Comparison of ENCODE assay signal across 21 cellular contexts in genomic region chr22:19644314-19645223, GRCh38.
DNase-seq lines count a peak whose midpoint lies in the region; ATAC-seq, FAIRE-seq and TF ChIP-seq lines count a peak whose summit lies in the region.
"Had no signal": no experiment of that assay in that cellular context is flagged by ENCODE, and none has a peak within 500 bp of the region (broad histone marks: within the 10 kb centered on the region; RNA-seq: fewer than 3 reads in every experiment).

No MANE protein-coding gene starts in this region.

- no peak for ATAC-seq in HG02852 (IDR thresholded peaks at IDR 0.05; ENCODE audit: unreplicated experiment)
- ATAC-seq: naive thymus-derived CD8-positive, alpha-beta T cell; pancreas; stimulated activated naive B cell treated with anti-CD40 and anti-IgM and Interleukin-4, amounts not matched to agents 10 μg/mL and 1 μg/mL and 100 μg/mL, for 72 hours; T-helper 17 cell had no signal

- peaks cover 11% of the 10 kb centered on the region in 2 experiments for H3K4me1 Mint-ChIP-seq in H9
- H3K4me1 Mint-ChIP-seq: memory B cell; naive thymus-derived CD8-positive, alpha-beta T cell; stimulated activated naive B cell treated with anti-CD40 and anti-IgM and Interleukin-4, amounts not matched to agents 10 μg/mL and 1 μg/mL and 100 μg/mL, for 72 hours; T-helper 17 cell had no signal

- H3K18ac ChIP-seq in H9 (ENCODE audit: insufficient read length, low read depth, low read length) (no peak overlapping the region), H1 (ENCODE audit: extremely low read depth, low read length) (no peak overlapping the region)

- no CpG with 5 or more reads among the region's 12 CpGs for WGBS in H9 (ENCODE audit: extremely low coverage, insufficient read length, low lambda C conversion rate)
- WGBS in H1 (ENCODE audit: extremely low coverage in 1 of 2, insufficient coverage in 1 of 2, insufficient read length in 1 of 2, insufficient replicate concordance in 2 of 2, low coverage in 1 of 2, low lambda C conversion rate in 2 of 2, missing lambda C conversion rate in 1 of 2), 2 experiments: 85% methylated on average over 12 of the region's 12 CpGs; no CpG with 5 or more reads in 1 of the 2 experiments
- 65 to 72% methylated on average over 12 of the region's 12 CpGs for WGBS in sigmoid colon, 2 donors

- FAIRE-seq in H1 (lab: Jason Lieb, UNC): no peak
- FAIRE-seq: pancreas had no signal

- H3K4me1 ChIP-seq in H9 (ENCODE audit: insufficient read depth, low read length) (no peaks in the 10 kb centered on the region), H1 (replicated peaks in 1 of 4; ENCODE audit: control insufficient read depth in 3 of 4, insufficient read depth in 4 of 4, low read length in 3 of 4) (peaks cover 0 to 2% (median 0%) of the 10 kb centered on the region in 4 experiments; a peak in 4 of 7 replicates), sigmoid colon (no peaks in the 10 kb centered on the region)
- H3K4me1 ChIP-seq: HAP-1, pancreas had no signal

- no peak for TF ChIP-seq POLR2A in H1 (IDR thresholded peaks at IDR 0.05; ENCODE audit: control extremely low read depth in 1 of 2, low read depth in 2 of 2, low read length in 2 of 2)
- TF ChIP-seq POLR2A in sigmoid colon (IDR thresholded peaks at IDR 0.05): no peak

- H2AK5ac ChIP-seq in H9 (ENCODE audit: insufficient read length, low read length) (no peak overlapping the region), H1 (ENCODE audit: low read depth, low read length) (no peak overlapping the region)

- H2BK12ac ChIP-seq in H9 (ENCODE audit: insufficient read length, low read depth, low read length): no peak overlapping the region
- peak overlapping the region; percentile 71; the same call in 1 of the 2 replicates for H2BK12ac ChIP-seq in H1 (ENCODE audit: low read depth, low read length)

- TF ChIP-seq RAD21 in H1 (IDR thresholded peaks at IDR 0.05 in 1 of 2, conservative IDR thresholded peaks at IDR 0.05 in 1 of 2; ENCODE audit: low read depth in 2 of 2, low read length in 2 of 2): no peak

- H3K23ac ChIP-seq in H9 (ENCODE audit: insufficient read length, low read depth, low read length) (no peak overlapping the region), H1 (ENCODE audit: insufficient read length) (no peak overlapping the region)

- H3K9ac ChIP-seq in H9 (ENCODE audit: extremely low read depth, insufficient read length, low read length): no peak overlapping the region
- H3K9ac ChIP-seq in H1 (replicated peaks in 1 of 4; ENCODE audit: extremely low read depth in 1 of 4, low read depth in 3 of 4, low read length in 3 of 4): no peak overlapping the region

- POLR2A ChIA-PET in H1 (lab: Charles Lee; ENCODE audit: partially characterized antibody): interaction anchor here (1.3 to 1.7 kb wide), 2 partner anchors 9 to 17 kb away, joined by 4 read pairs; no protein-coding TSS in a partner anchor

- no peaks in the 10 kb centered on the region for H3K23me2 ChIP-seq in H9 (ENCODE audit: insufficient read length, low read depth, low read length, poor library complexity, severe bottlenecking)
- H3K23me2 ChIP-seq in H1 (ENCODE audit: low read depth, low read length): peaks cover 2% of the 10 kb centered on the region; the same call in 1 of the 2 replicates

- no peak overlapping the region for H2AFZ ChIP-seq in H9 (ENCODE audit: low read length)
- H2AFZ ChIP-seq in H1 (ENCODE audit: low read length): no peak overlapping the region

- H3K9me3 ChIP-seq in H9 (ENCODE audit: control insufficient read depth, low read depth, low read length): peaks cover 15% of the 10 kb centered on the region
- H3K9me3 ChIP-seq in H1 (ENCODE audit: insufficient read depth in 2 of 2, low read depth in 1 of 2, low read length in 1 of 2): peaks cover 0 to 10% of the 10 kb centered on the region in 2 experiments
- peaks cover 4 to 15% (median 10%) of the 10 kb centered on the region in 4 donors for H3K9me3 ChIP-seq in sigmoid colon

- CTCF ChIA-PET in H1 (lab: Charles Lee; ENCODE audit: partially characterized antibody): interaction anchor here (0.7 to 4.2 kb wide), 18 partner anchors 10 to 151 kb away, joined by 3 to 56 read pairs (median 6); no protein-coding TSS in a partner anchor

- DNase-seq in H9 (peak; percentile 28), NOMO-1 (lab: John Stamatoyannopoulos, UW; ENCODE audit: unreplicated experiment in 2 of 2) (peak; percentile 51 to 73), H1 (ENCODE audit: low read depth in 1 of 2, low spot score in 2 of 2) (no peak), sigmoid colon (peak; percentile 41), KBM-7 (no peak), NCI-H1105 treated with DMSO at 0.1 percent for 48 hours (lab: John Stamatoyannopoulos, UW) (no peak)
- DNase-seq: activated CD4-positive, alpha-beta T cell treated with anti-CD3 and anti-CD28 coated beads, Interleukin-2, amount 50 U/mL, for 4 hours; activated naive CD4-positive, alpha-beta T cell; activated T-cell treated with anti-CD3 and anti-CD28 coated beads for 4 hours; central memory CD4-positive, alpha-beta T cell; EL; kidney glomerular epithelial cell; naive thymus-derived CD8-positive, alpha-beta T cell; NCI-H1436 treated with DMSO at 0.1 percent for 48 hours; NCI-H526 treated with DMSO at 0.1 percent for 48 hours; pancreas; stimulated activated naive B cell treated with anti-CD40 and anti-IgM and Interleukin-4, amounts not matched to agents 10 μg/mL and 1 μg/mL and 100 μg/mL, for 72 hours; T-helper 17 cell had no signal

- intact Hi-C loops in sigmoid colon (cut with DNase I): no loop called here

- H3K4me3 ChIP-seq in H1 (ENCODE audit: extremely low read depth in 1 of 4, insufficient read depth in 2 of 4, low read depth in 3 of 4, low read length in 4 of 4): no peak overlapping the region
- H3K4me3 ChIP-seq in sigmoid colon: no peak overlapping the region
- H3K4me3 ChIP-seq: HAP-1, pancreas had no signal

- peaks cover 17% of the 10 kb centered on the region for H3K27me3 Mint-ChIP-seq in H9 (ENCODE audit: low read depth)

- H3K79me2 ChIP-seq in H9 (ENCODE audit: insufficient read depth, low read length): no peaks in the 10 kb centered on the region
- H3K79me2 ChIP-seq in H1 (ENCODE audit: control insufficient read depth in 1 of 2, insufficient read depth in 2 of 2, low read length in 2 of 2): no peaks in the 10 kb centered on the region

- in situ Hi-C loops in KBM-7 (cut with MboI; ENCODE audit: low pct_unique_long_range_greater_than_20kb, low sequenced_read_pairs): no loop called here

- H4K5ac ChIP-seq in H9 (ENCODE audit: insufficient read length, low read depth, low read length) (no peak overlapping the region), H1 (ENCODE audit: insufficient read length, low read depth, low read length) (no peak overlapping the region)

- H4K20me1 ChIP-seq in H9 (ENCODE audit: control insufficient read depth, insufficient read depth, insufficient read length) (no peaks in the 10 kb centered on the region), H1 (replicated peaks in 1 of 2; ENCODE audit: control insufficient read depth in 1 of 2, insufficient read depth in 2 of 2, low read length in 2 of 2) (peaks cover 0 to 1% of the 10 kb centered on the region in 2 experiments)

- peaks cover 28 to 32% of the 10 kb centered on the region in 2 experiments for H3K9me3 Mint-ChIP-seq in H9

- H2BK15ac ChIP-seq in H9 (ENCODE audit: low read depth, low read length) (no peak overlapping the region), H1 (ENCODE audit: low read length) (peak overlapping the region; percentile 88)

- no peak overlapping the region for H3K4me3 Mint-ChIP-seq in H9
- H3K4me3 Mint-ChIP-seq: memory B cell; naive thymus-derived CD8-positive, alpha-beta T cell; stimulated activated naive B cell treated with anti-CD40 and anti-IgM and Interleukin-4, amounts not matched to agents 10 μg/mL and 1 μg/mL and 100 μg/mL, for 72 hours; T-helper 17 cell had no signal

- TF ChIP-seq EP300 in H1 (IDR thresholded peaks at IDR 0.05; ENCODE audit: borderline replicate concordance in 1 of 2, low read depth in 2 of 2, low read length in 2 of 2): no peak
- no peak for TF ChIP-seq EP300 in sigmoid colon (IDR thresholded peaks at IDR 0.05)

- TF ChIP-seq CTCF in H9 (conservative IDR thresholded peaks at IDR 0.05) (no peak), H1 (IDR thresholded peaks at IDR 0.05; ENCODE audit: control extremely low read depth in 1 of 3, insufficient read depth in 1 of 3, low read depth in 1 of 3, low read length in 3 of 3) (no peak), sigmoid colon (IDR thresholded peaks at IDR 0.05) (no peak)

- H3K27ac ChIP-seq in H9 (ENCODE audit: insufficient read length, low read depth, low read length) (no peak overlapping the region), H1 (ENCODE audit: low read depth, low read length) (no peak overlapping the region), sigmoid colon (no peak overlapping the region)
- H3K27ac ChIP-seq: pancreas had no signal

- H3K36me3 Mint-ChIP-seq in H9 (ENCODE audit: insufficient read depth in 1 of 3, low read depth in 3 of 3): peaks cover 6 to 23% (median 11%) of the 10 kb centered on the region in 3 experiments; a peak in 3 of 7 replicates

- H3K27ac Mint-ChIP-seq in H9: peak overlapping the region in 2 of 3 experiments; percentile 8 to 18; a peak in 1 of 7 replicates
- H3K27ac Mint-ChIP-seq: memory B cell; naive thymus-derived CD8-positive, alpha-beta T cell; stimulated activated naive B cell treated with anti-CD40 and anti-IgM and Interleukin-4, amounts not matched to agents 10 μg/mL and 1 μg/mL and 100 μg/mL, for 72 hours; T-helper 17 cell had no signal

- H4K8ac ChIP-seq in H9 (replicated peaks; ENCODE audit: insufficient read length, low read depth, low read length) (no peak overlapping the region), H1 (ENCODE audit: extremely low read depth, insufficient read depth, low read length) (no peak overlapping the region)

- H3K56ac ChIP-seq in H9 (ENCODE audit: insufficient read length, low read depth, low read length) (no peak overlapping the region), H1 (replicated peaks; ENCODE audit: insufficient read length, low read depth, low read length) (no peak overlapping the region)

- H3K36me3 ChIP-seq in H1 (ENCODE audit: control insufficient read depth in 2 of 4, insufficient read depth in 4 of 4, low read length in 3 of 4) (no peaks in the 10 kb centered on the region), sigmoid colon (no peaks in the 10 kb centered on the region)
- H3K36me3 ChIP-seq: HAP-1, pancreas had no signal

- H3K14ac ChIP-seq in H9 (ENCODE audit: insufficient read depth, low read length): no peak overlapping the region
- H3K14ac ChIP-seq in H1 (ENCODE audit: insufficient read length): no peak overlapping the region

- no peak overlapping the region for H3K4ac ChIP-seq in H9 (ENCODE audit: low read depth, low read length)
- H3K4ac ChIP-seq in H1 (replicated peaks; ENCODE audit: insufficient read length, low read depth, low read length): peak overlapping the region; percentile 48

- H3T11ph ChIP-seq in H9 (ENCODE audit: low read length): no peak overlapping the region

- H4K91ac ChIP-seq in H9 (ENCODE audit: insufficient read length, low read depth, low read length): no peak overlapping the region
- H4K91ac ChIP-seq in H1 (replicated peaks; ENCODE audit: insufficient read length, low read length): peak overlapping the region; percentile 60

- H3K27me3 ChIP-seq in H9 (ENCODE audit: insufficient read depth, low read length) (no peaks in the 10 kb centered on the region; the same call in none of the 2 replicates), H1 (replicated peaks in 1 of 4; ENCODE audit: control insufficient read depth in 3 of 4, extremely low read depth in 1 of 4, insufficient read depth in 3 of 4, low read length in 3 of 4) (peaks cover 0 to 2% (median under 1%) of the 10 kb centered on the region in 4 experiments; a peak in 2 of 7 replicates), sigmoid colon (peaks cover 0 to 34% (median 22%) of the 10 kb centered on the region in 3 donors)
- H3K27me3 ChIP-seq: pancreas had no signal

- H2BK20ac ChIP-seq in H9 (ENCODE audit: low read depth, low read length, poor library complexity, severe bottlenecking): no peak overlapping the region
- H2BK20ac ChIP-seq in H1 (ENCODE audit: low read length): no peak overlapping the region

- no peak overlapping the region for H2BK5ac ChIP-seq in H9 (ENCODE audit: insufficient read length, low read length)
- H2BK5ac ChIP-seq in H1 (ENCODE audit: low read depth, low read length): 0 out of 2 replicates have a peak overlapping the region, but pooled peaks have one; percentile 24

- no peaks in the 10 kb centered on the region for H3K79me1 ChIP-seq in H9 (ENCODE audit: insufficient read depth, low read depth, low read length, poor library complexity, severe bottlenecking)
- no peaks in the 10 kb centered on the region for H3K79me1 ChIP-seq in H1 (ENCODE audit: low read depth, low read length)

- H2BK120ac ChIP-seq in H9 (ENCODE audit: low read depth, low read length, poor library complexity, severe bottlenecking) (no peak overlapping the region), H1 (replicated peaks; ENCODE audit: low read depth, low read length) (no peak overlapping the region)

- H3K4me2 ChIP-seq in H9 (ENCODE audit: insufficient read depth, insufficient read length, low read length) (no peak overlapping the region), H1 (ENCODE audit: insufficient read depth in 1 of 2, low read depth in 2 of 2, low read length in 2 of 2) (no peak overlapping the region)

Comparison
In these comparisons a context has a peak if more than half of its experiments do, and no peak if none do; other contexts are left out.
1. DNase-seq: peak in H9 (single experiment), NOMO-1 (2 of 2) and sigmoid colon (single experiment); none in H1 (0 of 2), KBM-7 (single experiment) and NCI-H1105 treated with DMSO at 0.1 percent for 48 hours (single experiment).